Comparison of ENCODE assay signal across 1 cellular context in the genomic region with DNA sequence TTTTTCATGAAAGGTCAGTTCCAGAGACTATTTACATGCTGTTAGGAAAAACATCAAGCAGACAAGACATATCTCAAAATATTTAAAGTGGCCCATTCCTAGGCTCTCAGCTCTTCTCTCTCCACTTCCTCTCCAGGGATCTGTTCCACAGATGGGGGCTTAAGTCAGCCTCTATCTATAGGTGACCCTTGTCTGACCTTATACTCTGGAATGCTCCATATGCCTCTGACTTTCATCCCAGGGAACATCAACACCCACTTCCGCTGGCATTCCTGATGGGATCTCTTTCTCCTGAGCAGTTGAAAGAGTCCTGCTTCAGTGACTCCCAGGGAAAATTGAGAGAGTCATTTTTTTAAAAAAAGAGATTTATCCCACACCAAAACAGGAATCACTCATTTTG.
TF ChIP-seq lines count a peak whose summit lies in the region.

No MANE protein-coding gene starts in this region.

TF ChIP-seq in IMR-90, 13 proteins besides CTCF, POLR2A, EP300 and RAD21:
- TF ChIP-seq RFX5 (IDR thresholded peaks at IDR 0.05; ENCODE audit: low read depth, low read length), result no peak
- TF ChIP-seq FOS (IDR thresholded peaks at IDR 0.05; ENCODE audit: low read depth, low read length), result no peak
- no peak for TF ChIP-seq MAZ (IDR thresholded peaks at IDR 0.05; ENCODE audit: borderline replicate concordance, low read depth, low read length)
- TF ChIP-seq BHLHE40 (IDR thresholded peaks at IDR 0.05; ENCODE audit: low read depth, low read length), result no peak
- TF ChIP-seq NFE2L2 (IDR thresholded peaks at IDR 0.05; ENCODE audit: low read depth, low read length), result no peak
- no peak for TF ChIP-seq MAFK (IDR thresholded peaks at IDR 0.05; ENCODE audit: low read depth, low read length)
- TF ChIP-seq, protein P1, sequence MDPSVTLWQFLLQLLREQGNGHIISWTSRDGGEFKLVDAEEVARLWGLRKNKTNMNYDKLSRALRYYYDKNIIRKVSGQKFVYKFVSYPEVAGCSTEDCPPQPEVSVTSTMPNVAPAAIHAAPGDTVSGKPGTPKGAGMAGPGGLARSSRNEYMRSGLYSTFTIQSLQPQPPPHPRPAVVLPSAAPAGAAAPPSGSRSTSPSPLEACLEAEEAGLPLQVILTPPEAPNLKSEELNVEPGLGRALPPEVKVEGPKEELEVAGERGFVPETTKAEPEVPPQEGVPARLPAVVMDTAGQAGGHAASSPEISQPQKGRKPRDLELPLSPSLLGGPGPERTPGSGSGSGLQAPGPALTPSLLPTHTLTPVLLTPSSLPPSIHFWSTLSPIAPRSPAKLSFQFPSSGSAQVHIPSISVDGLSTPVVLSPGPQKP (IDR thresholded peaks at IDR 0.05; ENCODE audit: borderline replicate concordance, low read depth, low read length), result no peak
- no peak for TF ChIP-seq RCOR1 (IDR thresholded peaks at IDR 0.05; ENCODE audit: insufficient replicate concordance, low read length)
- TF ChIP-seq, protein P2, sequence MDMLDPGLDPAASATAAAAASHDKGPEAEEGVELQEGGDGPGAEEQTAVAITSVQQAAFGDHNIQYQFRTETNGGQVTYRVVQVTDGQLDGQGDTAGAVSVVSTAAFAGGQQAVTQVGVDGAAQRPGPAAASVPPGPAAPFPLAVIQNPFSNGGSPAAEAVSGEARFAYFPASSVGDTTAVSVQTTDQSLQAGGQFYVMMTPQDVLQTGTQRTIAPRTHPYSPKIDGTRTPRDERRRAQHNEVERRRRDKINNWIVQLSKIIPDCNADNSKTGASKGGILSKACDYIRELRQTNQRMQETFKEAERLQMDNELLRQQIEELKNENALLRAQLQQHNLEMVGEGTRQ (IDR thresholded peaks at IDR 0.05; ENCODE audit: low read depth, low read length), result no peak
- no peak for TF ChIP-seq SMC3 (IDR thresholded peaks at IDR 0.05; ENCODE audit: low read depth, low read length)
- TF ChIP-seq MXI1 (IDR thresholded peaks at IDR 0.05; ENCODE audit: borderline replicate concordance, low read depth, low read length), result no peak
- no peak for TF ChIP-seq CEBPB (IDR thresholded peaks at IDR 0.05; ENCODE audit: low read depth, low read length)
- TF ChIP-seq CHD1 (IDR thresholded peaks at IDR 0.05; ENCODE audit: low read depth, low read length), result no peak
